In the genomic region with DNA sequence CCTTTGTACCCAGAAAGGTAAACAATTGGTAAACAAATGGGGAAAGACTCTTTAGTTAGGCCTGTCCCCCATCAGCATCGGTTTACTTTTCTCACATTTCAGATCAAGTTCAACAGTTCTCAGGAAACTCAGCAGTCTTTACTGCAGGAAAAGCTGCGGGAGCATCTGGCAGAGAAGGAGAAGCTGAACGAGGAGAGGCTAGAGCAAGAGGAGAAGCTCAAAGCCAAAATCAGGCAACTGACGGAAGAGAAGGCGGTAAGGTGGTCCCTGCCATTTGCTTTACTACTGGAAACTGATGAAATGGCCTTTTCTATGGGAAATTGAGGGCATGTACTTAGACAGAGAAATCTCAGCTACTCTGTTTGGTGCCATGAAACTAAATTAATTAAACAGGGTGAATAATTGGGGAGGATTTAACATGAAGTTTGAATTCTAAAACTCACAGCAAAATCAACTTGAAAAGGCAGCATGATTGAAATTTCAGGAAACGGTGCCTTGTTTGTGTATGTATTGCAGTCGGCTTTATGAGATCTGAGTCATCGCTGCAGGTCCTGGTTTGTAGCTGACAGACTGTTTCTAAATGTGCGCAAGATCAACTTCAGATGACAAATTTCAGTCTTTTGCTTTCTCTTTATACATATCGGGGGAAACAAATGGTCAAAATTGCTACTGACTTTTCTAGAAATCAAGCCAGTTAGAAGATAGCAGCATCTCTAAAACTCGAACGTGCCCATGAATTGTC, we compare ENCODE assay signal across 10 cellular contexts.
DNase-seq lines count a peak whose midpoint lies in the region; TF ChIP-seq lines count a peak whose summit lies in the region.
"Had no signal": no experiment of that assay in that cellular context is flagged by ENCODE, and none has a peak within 500 bp of the region (broad histone marks: within the 10 kb centered on the region; RNA-seq: fewer than 3 reads in every experiment).

No MANE protein-coding gene starts in this region.

- no peaks in the 10 kb centered on the region for H3K36me3 ChIP-seq in transverse colon
- H3K36me3 ChIP-seq: BLaER1 had no signal

- H3K27me3 Mint-ChIP-seq in T-helper 2 cell treated with Interferon-gamma antibody and Interleukin-4, amounts not matched to agents 5 μg/mL and 100 μg/mL, for 36 hours (ENCODE audit: low read depth), result peaks cover 5% of the 10 kb centered on the region

- peak overlapping the region; percentile 69 to 87 (median 80) for H3K27ac ChIP-seq in transverse colon
- H3K27ac ChIP-seq: BLaER1 had no signal

- H3K4me1 ChIP-seq in transverse colon, result peaks cover 10 to 88% (median 30%) of the 10 kb centered on the region in 4 donors

- H3K4me3 ChIP-seq in fibroblast of mammary gland (ENCODE audit: control insufficient read depth, low read depth, low read length) (no peak overlapping the region), transverse colon (no peak overlapping the region)
- H3K4me3 ChIP-seq: BLaER1 had no signal

- TF ChIP-seq EP300 in transverse colon (IDR thresholded peaks at IDR 0.05; ENCODE audit: low read depth), result no peak

- H3K27me3 ChIP-seq in transverse colon, result no peaks in the 10 kb centered on the region
- H3K27me3 ChIP-seq: BLaER1 had no signal

- H3K9me3 Mint-ChIP-seq in T-helper 2 cell treated with Interferon-gamma antibody and Interleukin-4, amounts not matched to agents 5 μg/mL and 100 μg/mL, for 36 hours, result no peaks in the 10 kb centered on the region

- in situ Hi-C loops in transverse colon (cut with MboI; ENCODE audit: low pct_ligation_motif_present in 1 of 4, low pct_unique_long_range_greater_than_20kb in 1 of 4, low sequenced_read_pairs in 3 of 4), result no loop called here

- WGBS in transverse colon (ENCODE audit: low coverage in 1 of 2), 2 donors, result 36 to 41% methylated on average over 6 to 12 of the region's 12 CpGs

- H3K9me3 ChIP-seq in transverse colon, result no peaks in the 10 kb centered on the region
- H3K9me3 ChIP-seq: BLaER1 had no signal

- DNase-seq in activated gamma-delta T cell treated with Interleukin-2 at 50 U/mL for 16 hours (peak; percentile 13), activated gamma-delta T cell (lab: John Stamatoyannopoulos, UW) (no peak), fibroblast of mammary gland (ENCODE audit: low read depth) (peak; percentile 56), transverse colon (no peak), NCI-H2171 (lab: John Stamatoyannopoulos, UW) (no peak), NCI-H526 (lab: John Stamatoyannopoulos, UW) (no peak), kidney glomerular epithelial cell (lab: John Stamatoyannopoulos, UW) (no peak)
- peak; percentile 41 for DNase-seq in T-helper 2 cell treated with Interferon-gamma antibody and Interleukin-4, amounts not matched to agents 5 μg/mL and 100 μg/mL, for 36 hours (ENCODE audit: low spot score)
- DNase-seq: OCI-M1 had no signal

- TF ChIP-seq POLR2A in transverse colon (IDR thresholded peaks at IDR 0.05), result no peak

- peak overlapping the region; percentile 81 for H3K27ac Mint-ChIP-seq in T-helper 2 cell treated with Interferon-gamma antibody and Interleukin-4, amounts not matched to agents 5 μg/mL and 100 μg/mL, for 36 hours

- TF ChIP-seq CTCF in fibroblast of mammary gland (conservative IDR thresholded peaks at IDR 0.05; ENCODE audit: control insufficient read depth, insufficient read depth, low read depth, low read length) (no peak), transverse colon (IDR thresholded peaks at IDR 0.05) (no peak)

- intact Hi-C loops in transverse colon (cut with DNase I; ENCODE audit: low total_unique reads), result no loop called here

- H3K4me1 Mint-ChIP-seq in T-helper 2 cell treated with Interferon-gamma antibody and Interleukin-4, amounts not matched to agents 5 μg/mL and 100 μg/mL, for 36 hours (ENCODE audit: low read depth), result peaks cover 50% of the 10 kb centered on the region

- peak overlapping the region; percentile 28 for H3K4me3 Mint-ChIP-seq in T-helper 2 cell treated with Interferon-gamma antibody and Interleukin-4, amounts not matched to agents 5 μg/mL and 100 μg/mL, for 36 hours

- H3K36me3 Mint-ChIP-seq in T-helper 2 cell treated with Interferon-gamma antibody and Interleukin-4, amounts not matched to agents 5 μg/mL and 100 μg/mL, for 36 hours (ENCODE audit: low read depth), result no peaks in the 10 kb centered on the region

Comparison
In these comparisons a context has a peak if more than half of its experiments do, and no peak if none do; other contexts are left out.
1. DNase-seq: peak in activated gamma-delta T cell treated with Interleukin-2 at 50 U/mL for 16 hours (single experiment), T-helper 2 cell treated with Interferon-gamma antibody and Interleukin-4, amounts not matched to agents 5 μg/mL and 100 μg/mL, for 36 hours (single experiment) and fibroblast of mammary gland (single experiment); none in activated gamma-delta T cell (single experiment), transverse colon (single experiment), NCI-H2171 (single experiment), NCI-H526 (0 of 2) and kidney glomerular epithelial cell (single experiment).